ENCODE assay signal across 29 cellular contexts in genomic region chr11:107490836-107491235, GRCh38.
"Had no signal": no experiment of that assay in that cellular context is flagged by ENCODE, and none has a peak within 500 bp of the region (broad histone marks: within the 10 kb centered on the region; RNA-seq: fewer than 3 reads in every experiment).

No MANE protein-coding gene starts in this region.

- H3K4me3 ChIP-seq: neural progenitor cell, ovary, psoas muscle, right lobe of liver, sigmoid colon, skin epidermis, smooth muscle cell, spleen, suprapubic skin, testis, tibial artery, transverse colon, upper lobe of right lung, uterus had no signal

- H3K79me2 ChIP-seq: parathyroid adenoma had no signal

- H3K9me3 ChIP-seq: ovary, psoas muscle, right lobe of liver, sigmoid colon, spleen, suprapubic skin, testis, tibial artery, transverse colon, upper lobe of right lung, uterus had no signal

- ATAC-seq: natural killer cell; psoas muscle; right cardiac atrium; right lobe of liver; stimulated activated memory B cell treated with anti-CD40 and anti-IgM and Interleukin-4, amounts not matched to agents 10 μg/mL and 1 μg/mL and 100 μg/mL, for 72 hours; stimulated activated naive CD8-positive, alpha-beta T cell treated with anti-CD3 and anti-CD28 coated beads, Interleukin-15, amount 100 ng/mL, for 72 hours; stimulated activated naive CD8-positive, alpha-beta T cell treated with anti-CD3 and anti-CD28 coated beads, Interleukin-15, Interleukin-2, amounts not matched to agents 100 U/mL and 50 U/mL, for 24 hours; upper lobe of right lung had no signal

- H3K4me1 ChIP-seq: neural progenitor cell, parathyroid adenoma, psoas muscle, right lobe of liver, spleen, testis, tibial artery, transverse colon, upper lobe of right lung, uterus had no signal

- H3K9ac ChIP-seq: neural progenitor cell, parathyroid adenoma had no signal

- DNase-seq: natural killer cell; occipital lobe; ovary; posterior cingulate gyrus; psoas muscle; right cardiac atrium; right lobe of liver; sigmoid colon; spleen; stimulated activated CD4-positive, alpha-beta T cell treated with anti-CD3 and anti-CD28 coated beads, Interleukin-12 subunit alpha, Interleukin-12 subunit beta, amount 100 ng/mL, for 4 hours; stimulated activated CD4-positive, alpha-beta T cell treated with anti-CD3 and anti-CD28 coated beads, Interleukin-1b, Interleukin-23, amount 100 ng/mL, for 48 hours; stimulated activated CD4-positive, alpha-beta T cell treated with anti-CD3 and anti-CD28 coated beads, Interleukin-4, amount 100 ng/mL, for 1 hour; stimulated activated CD4-positive, alpha-beta T cell treated with anti-CD3 and anti-CD28 coated beads, Interleukin-4, amount 100 ng/mL, for 4 hours; stimulated activated CD8-positive, alpha-beta memory T cell treated with anti-CD3 and anti-CD28 coated beads, Interleukin-4, amount 100 ng/mL, for 48 hours; stimulated activated naive CD4-positive, alpha-beta T cell; stimulated activated naive CD8-positive, alpha-beta T cell treated with anti-CD3 and anti-CD28 coated beads, Interleukin-15, amount 100 ng/mL, for 72 hours; stimulated activated naive CD8-positive, alpha-beta T cell treated with anti-CD3 and anti-CD28 coated beads, Interleukin-15, Interleukin-2, amounts not matched to agents 100 U/mL and 50 U/mL, for 24 hours; substantia nigra; testis; tibial artery; transverse colon; upper lobe of right lung; uterus had no signal

- H3K36me3 ChIP-seq: neural progenitor cell, ovary, right lobe of liver, sigmoid colon, spleen, suprapubic skin, tibial artery, transverse colon, upper lobe of right lung, uterus had no signal

- H3K4me2 ChIP-seq: neural progenitor cell, smooth muscle cell had no signal

- H3K27ac ChIP-seq: neural progenitor cell, ovary, parathyroid adenoma, psoas muscle, right lobe of liver, sigmoid colon, skin epidermis, spleen, suprapubic skin, testis, tibial artery, transverse colon, upper lobe of right lung, uterus had no signal

- H2AFZ ChIP-seq: neural progenitor cell, parathyroid adenoma had no signal

- H3K27me3 ChIP-seq: neural progenitor cell, ovary, right lobe of liver, sigmoid colon, suprapubic skin, testis, tibial artery, transverse colon, upper lobe of right lung, uterus had no signal
